Comparison of ENCODE assay signal across 8 cellular contexts in genomic region chr2:201260302-201260800, GRCh38. TPM values are rescaled to one million over a fixed set of nuclear protein-coding genes. Genes with fewer than 3 reads are reported as not detected.
DNase-seq lines count a peak whose midpoint lies in the region; ATAC-seq and TF ChIP-seq lines count a peak whose summit lies in the region.

Gene CASP8, plus strand, starts transcription at chr2:201260536. Its CDS starts 5,951 bp downstream, at chr2:201266487.

- peak within 1 kb of the TSS; percentile 94 for H3K4me3 Mint-ChIP-seq in CD4-positive, alpha-beta T cell

- no peaks in the 10 kb centered on the region for H3K27me3 Mint-ChIP-seq in CD4-positive, alpha-beta T cell

- peak within 1 kb of the TSS; percentile 97 for H3K27ac Mint-ChIP-seq in CD4-positive, alpha-beta T cell
- H3K27ac Mint-ChIP-seq in activated naive CD4-positive, alpha-beta T cell treated with anti-CD3 and anti-CD28 coated beads, Interleukin-2, amount 50 U/mL, for 72 hours: peak within 1 kb of the TSS; percentile 98

- DNase-seq in CD4-positive, alpha-beta T cell: peak; percentile 52 to 72 (median 60)
- peak; percentile 93 for DNase-seq in SKM-1 (lab: John Stamatoyannopoulos, UW; ENCODE audit: unreplicated experiment)
- peak; percentile 61 to 77 for DNase-seq in activated naive CD4-positive, alpha-beta T cell treated with anti-CD3 and anti-CD28 coated beads, Interleukin-2, amount 50 U/mL, for 72 hours (ENCODE audit: low spot score in 2 of 2)
- peak; percentile 82 for DNase-seq in iris pigment epithelial cell (ENCODE audit: low read depth)
- DNase-seq in stimulated activated CD4-positive, alpha-beta T cell treated with anti-CD3 and anti-CD28 coated beads, Interleukin-4, amount 100 ng/mL, for 24 hours: peak; percentile 67
- DNase-seq in ecto neural progenitor cell (ENCODE audit: low spot score): no peak

- ATAC-seq in CD4-positive, alpha-beta T cell (ENCODE audit: poor library complexity): peak; percentile 22
- ATAC-seq in HG02759 (IDR thresholded peaks at IDR 0.05; ENCODE audit: unreplicated experiment): peak; percentile 35
- ATAC-seq in activated naive CD4-positive, alpha-beta T cell treated with anti-CD3 and anti-CD28 coated beads, Interleukin-2, amount 50 U/mL, for 72 hours: peak; percentile 32 to 57
- ATAC-seq in GM21723 (IDR thresholded peaks at IDR 0.05; ENCODE audit: unreplicated experiment): no peak

- no peaks in the 10 kb centered on the region for H3K9me3 ChIP-seq in CD4-positive, alpha-beta T cell (ENCODE audit: control insufficient read depth, low read length)

- CTCF ChIA-PET in CD4-positive, alpha-beta T cell (lab: Charles Lee): interaction anchor here (1.1 to 9.0 kb wide), 7 partner anchors 9 to 143 kb away, joined by 3 to 86 read pairs (median 4); no protein-coding TSS in a partner anchor

- no peak for TF ChIP-seq CTCF in CD4-positive, alpha-beta T cell (IDR thresholded peaks at IDR 0.05)

- peak within 1 kb of the TSS; percentile 100 for H3K27ac ChIP-seq in CD4-positive, alpha-beta T cell (ENCODE audit: low read depth, low read length)

- H3K27me3 ChIP-seq in CD4-positive, alpha-beta T cell (ENCODE audit: control insufficient read depth, insufficient read depth, low read length): no peaks in the 10 kb centered on the region

- intact Hi-C loops in CD4-positive, alpha-beta T cell (cut with DNase I, micrococcal nuclease): loop anchor here (1.0 to 5.0 kb wide), 2 partner anchors 24 to 192 kb away; partner anchors contain the start of genes STRADB (in 1 of the 2) and TRAK2 (in 1 of the 2)

- peaks cover 48% of the 10 kb centered on the region for H3K36me3 Mint-ChIP-seq in CD4-positive, alpha-beta T cell (ENCODE audit: low read depth)
- H3K36me3 Mint-ChIP-seq in activated naive CD4-positive, alpha-beta T cell treated with anti-CD3 and anti-CD28 coated beads, Interleukin-2, amount 50 U/mL, for 72 hours: peaks cover 7 to 32% of the 10 kb centered on the region in 2 donors

- H3K4me1 Mint-ChIP-seq in CD4-positive, alpha-beta T cell (ENCODE audit: low read depth): peaks cover 77% of the 10 kb centered on the region

- no peaks in the 10 kb centered on the region for H3K9me3 Mint-ChIP-seq in CD4-positive, alpha-beta T cell
- peaks cover 0 to 3% of the 10 kb centered on the region in 2 donors for H3K9me3 Mint-ChIP-seq in activated naive CD4-positive, alpha-beta T cell treated with anti-CD3 and anti-CD28 coated beads, Interleukin-2, amount 50 U/mL, for 72 hours

- POLR2A ChIA-PET in CD4-positive, alpha-beta T cell (lab: Charles Lee): interaction anchor here (0.7 to 6.4 kb wide), 16 partner anchors 10 to 396 kb away, joined by 3 to 78 read pairs (median 6); partner anchors contain the start of genes CASP10, CLK1, NIF3L1 and ORC2

RNA-seq across cellular contexts. Expression of gene CASP8, which starts in this region (rescaled TPM):
- total RNA-seq in CD4-positive, alpha-beta T cell: 100 to 1,000 TPM; 172 to 175 TPM
- 10 to 100 TPM; 40.4 to 74.3 TPM for total RNA-seq in activated naive CD4-positive, alpha-beta T cell treated with anti-CD3 and anti-CD28 coated beads, Interleukin-2, amount 50 U/mL, for 72 hours
